Comparison of ENCODE assay signal across 6 cellular contexts in genomic region chr16:14420243-14420642, GRCh38.
DNase-seq lines count a peak whose midpoint lies in the region; ATAC-seq and TF ChIP-seq lines count a peak whose summit lies in the region.
"Not testable (repeated sequence)": the region's sequence is repeated elsewhere in the genome, so short reads cannot be mapped to it uniquely, and the experiment has no call there.

No MANE protein-coding gene starts in this region.

- H3K4me3 ChIP-seq in Caco-2 (ENCODE audit: low read depth, low read length); coronary artery; right cardiac atrium (ENCODE audit: low read length); gastrocnemius medialis: not testable (repeated sequence)

- H3K4me1 Mint-ChIP-seq in Caco-2 (ENCODE audit: low read depth, unreplicated experiment); WTC11: not testable (repeated sequence)
- peaks cover 25% of the 10 kb centered on the region for H3K4me1 Mint-ChIP-seq in nephron progenitor cell

- TF ChIP-seq CTCF in Caco-2 (IDR thresholded peaks at IDR 0.05; ENCODE audit: insufficient read depth in 1 of 2, low read depth in 1 of 2, low read length in 1 of 2, severe bottlenecking in 1 of 2, unreplicated experiment in 1 of 2); WTC11 (IDR thresholded peaks at IDR 0.05); coronary artery (IDR thresholded peaks at IDR 0.05); nephron progenitor cell (IDR thresholded peaks at IDR 0.05); gastrocnemius medialis (IDR thresholded peaks at IDR 0.05 in 4 of 5, conservative IDR thresholded peaks at IDR 0.05 in 1 of 5): not testable (repeated sequence)

- not testable (repeated sequence) for H3K36me3 Mint-ChIP-seq in Caco-2 (ENCODE audit: insufficient read depth, unreplicated experiment)
- H3K36me3 Mint-ChIP-seq in WTC11 (peaks cover 14% of the 10 kb centered on the region), nephron progenitor cell (ENCODE audit: low read depth) (peaks cover 16% of the 10 kb centered on the region)

- in situ Hi-C loops in gastrocnemius medialis (cut with MboI; ENCODE audit: low sequenced_read_pairs in 4 of 4): loop anchor here in 1 of 4 donors (25.0 kb wide), 1 partner anchor 108 kb away; no protein-coding TSS in a partner anchor

- H3K4me1 ChIP-seq in Caco-2: not testable (repeated sequence)
- H3K4me1 ChIP-seq in right cardiac atrium (ENCODE audit: control insufficient read depth, insufficient read depth, low read length): peaks cover 19% of the 10 kb centered on the region
- peaks cover 45 to 53% of the 10 kb centered on the region in 2 donors for H3K4me1 ChIP-seq in gastrocnemius medialis

- TF ChIP-seq POLR2A in gastrocnemius medialis (IDR thresholded peaks at IDR 0.05): not testable (repeated sequence)

- H3K4me3 Mint-ChIP-seq in Caco-2 (ENCODE audit: unreplicated experiment); WTC11; nephron progenitor cell: not testable (repeated sequence)

- peak overlapping the region; percentile 39 for H3K27ac Mint-ChIP-seq in Caco-2 (ENCODE audit: unreplicated experiment)
- H3K27ac Mint-ChIP-seq in WTC11: 0 out of 2 replicates have a peak overlapping the region, but pooled peaks have one; percentile 20
- H3K27ac Mint-ChIP-seq in nephron progenitor cell: peak overlapping the region; percentile 73

- H3K27ac ChIP-seq in coronary artery (peak overlapping the region; percentile 20 to 94), right cardiac atrium (ENCODE audit: low read length) (peak overlapping the region; percentile 21), gastrocnemius medialis (peak overlapping the region in 3 of 4 donors; percentile 0 to 90 (median 71))

- ATAC-seq in WTC11, right cardiac atrium: not testable (repeated sequence)
- ATAC-seq in gastrocnemius medialis: peak in 1 of 2 donors; percentile 37

- H3K9me3 Mint-ChIP-seq in Caco-2 (ENCODE audit: unreplicated experiment): peaks cover 10% of the 10 kb centered on the region
- peaks cover 18% of the 10 kb centered on the region for H3K9me3 Mint-ChIP-seq in WTC11
- peaks cover 18% of the 10 kb centered on the region for H3K9me3 Mint-ChIP-seq in nephron progenitor cell

- POLR2A ChIA-PET in Caco-2 (lab: Charles Lee); WTC11 (lab: Charles Lee): not testable (repeated sequence)

- H3K27me3 Mint-ChIP-seq in Caco-2 (ENCODE audit: insufficient read depth, unreplicated experiment); WTC11 (ENCODE audit: low read depth): not testable (repeated sequence)
- H3K27me3 Mint-ChIP-seq in nephron progenitor cell (ENCODE audit: low read depth, poor library complexity): peaks cover 12% of the 10 kb centered on the region

- H3K36me3 ChIP-seq in Caco-2 (ENCODE audit: control insufficient read depth, insufficient read depth, low read length); gastrocnemius medialis: not testable (repeated sequence)

- H3K9me3 ChIP-seq in Caco-2; right cardiac atrium (ENCODE audit: control insufficient read depth, low read length); gastrocnemius medialis: not testable (repeated sequence)

- not testable (repeated sequence) for BruUV-seq in Caco-2 (replicated peaks; lab: Mats Ljungman, UMichigan)

- not testable (repeated sequence) for DNase-seq in Caco-2; WTC11 (ENCODE audit: low spot score); coronary artery (ENCODE audit: low spot score); right cardiac atrium; nephron progenitor cell
- peak in 1 of 2 donors; percentile 40 for DNase-seq in gastrocnemius medialis

- not testable (repeated sequence) for H3K27me3 ChIP-seq in Caco-2 (replicated peaks; ENCODE audit: control insufficient read depth, insufficient read depth, low read length); right cardiac atrium (ENCODE audit: control insufficient read depth, insufficient read depth); gastrocnemius medialis

- intact Hi-C loops in Caco-2 (cut with micrococcal nuclease; ENCODE audit: unreplicated experiment); right cardiac atrium (cut with DNase I): not testable (repeated sequence)
- intact Hi-C loops in gastrocnemius medialis (cut with DNase I; ENCODE audit: low total_unique reads): loop anchor here (5.0 kb wide), 1 partner anchor 103 kb away; no protein-coding TSS in a partner anchor

- 77% methylated on average over 4 of the region's 4 CpGs for WGBS in right cardiac atrium

- CTCF ChIA-PET in Caco-2 (lab: Charles Lee): interaction anchor here (0.7 kb wide), 1 partner anchor 67 kb away, joined by 3 read pairs; no protein-coding TSS in a partner anchor
- CTCF ChIA-PET in WTC11 (lab: Charles Lee): interaction anchor here (0.6 to 0.7 kb wide), 2 partner anchors 26 to 42 kb away, joined by 3 read pairs; no protein-coding TSS in a partner anchor

TF ChIP-seq in WTC11, 78 proteins besides CTCF, POLR2A, EP300 and RAD21:
- 0 out of 2 replicates have a peak, but pooled peaks have one; percentile 40 for TF ChIP-seq ZNF512 (CRISPR knock-in tag; IDR thresholded peaks at IDR 0.05; ENCODE audit: borderline replicate concordance)

Comparison
In these comparisons a context has a peak if more than half of its experiments do, and no peak if none do; other contexts are left out.
1. H3K27ac Mint-ChIP-seq: peak in every context shown above with its lines; median percentile 73 in nephron progenitor cell; 39 in Caco-2; 20 in WTC11.
2. H3K27ac ChIP-seq: peak in every context shown above with its lines; median percentile 71 in gastrocnemius medialis; 57 in coronary artery; 21 in right cardiac atrium.